In the genomic region with DNA sequence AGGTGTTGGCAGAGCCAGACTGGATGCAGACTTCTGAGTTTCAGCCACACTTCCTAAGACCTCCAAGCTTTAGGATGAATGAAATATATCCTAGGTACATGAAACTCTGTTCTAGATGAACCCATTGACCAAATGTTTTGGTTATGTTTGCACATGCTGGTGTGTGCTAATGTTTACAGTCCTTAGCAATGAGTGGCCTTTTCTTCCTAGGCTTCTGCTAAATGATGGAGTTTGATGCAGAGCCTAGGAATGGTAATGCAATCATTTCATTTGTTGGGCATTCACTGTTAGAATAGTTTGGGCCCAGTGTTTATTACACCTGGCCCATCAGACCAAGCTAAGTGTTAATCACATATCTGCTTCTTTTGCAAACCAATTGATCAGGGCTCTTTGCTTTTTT, we compare ENCODE assay signal across 24 cellular contexts.
"Had no signal": no experiment of that assay in that cellular context is flagged by ENCODE, and none has a peak within 500 bp of the region (broad histone marks: within the 10 kb centered on the region; RNA-seq: fewer than 3 reads in every experiment).

No MANE protein-coding gene starts in this region.

- H3K4me1 ChIP-seq: right lobe of liver, uterus had no signal

- H3K27me3 ChIP-seq: gastroesophageal sphincter, hepatocyte, right lobe of liver, uterus had no signal

- H3K36me3 ChIP-seq: gastroesophageal sphincter, right lobe of liver, uterus had no signal

- H3K27ac Mint-ChIP-seq: activated CD4-positive, alpha-beta T cell treated with anti-CD3 and anti-CD28 coated beads for 36 hours; activated CD8-positive, alpha-beta memory T cell treated with anti-CD3 and anti-CD28 coated beads, Interleukin-2, amount 10 ng/mL, durations not matched to agents 7 days and 5 days; activated CD8-positive, alpha-beta T cell treated with anti-CD3 and anti-CD28 coated beads, Interleukin-2, amount 10 ng/mL, durations not matched to agents 7 days and 5 days; activated naive CD4-positive, alpha-beta T cell treated with anti-CD3 and anti-CD28 coated beads, Interleukin-2, amount 50 U/mL, for 24 hours; activated naive CD8-positive, alpha-beta T cell treated with anti-CD3 and anti-CD28 coated beads, Interleukin-2, amount 50 U/mL, for 24 hours; activated T-helper 2 cell treated with anti-CD3 and anti-CD28 coated beads, Interferon-gamma antibody, Interleukin-2, Interleukin-4, amounts not matched to agents 10 μg/mL and 5 μg/mL and 100 μg/mL, durations not matched to agents 14 hours and 24 hours and 36 hours; stimulated activated naive CD8-positive, alpha-beta T cell treated with anti-CD3 and anti-CD28 coated beads, Interleukin-15, Interleukin-2, amounts not matched to agents 100 ng/mL and 50 ng/mL, for 24 hours; type B pancreatic cell had no signal

- H3K27me3 Mint-ChIP-seq: activated CD4-positive, alpha-beta T cell treated with anti-CD3 and anti-CD28 coated beads for 36 hours; activated CD8-positive, alpha-beta memory T cell treated with anti-CD3 and anti-CD28 coated beads, Interleukin-2, amount 10 ng/mL, durations not matched to agents 7 days and 5 days; activated naive CD4-positive, alpha-beta T cell treated with anti-CD3 and anti-CD28 coated beads, Interleukin-2, amount 50 U/mL, for 24 hours; activated naive CD8-positive, alpha-beta T cell treated with anti-CD3 and anti-CD28 coated beads, Interleukin-2, amount 50 U/mL, for 24 hours; stimulated activated naive CD8-positive, alpha-beta T cell treated with anti-CD3 and anti-CD28 coated beads, Interleukin-15, Interleukin-2, amounts not matched to agents 100 ng/mL and 50 ng/mL, for 24 hours had no signal

- H3K4me3 Mint-ChIP-seq: activated CD4-positive, alpha-beta T cell treated with anti-CD3 and anti-CD28 coated beads for 36 hours; activated CD8-positive, alpha-beta memory T cell treated with anti-CD3 and anti-CD28 coated beads, Interleukin-2, amount 10 ng/mL, durations not matched to agents 7 days and 5 days; activated CD8-positive, alpha-beta T cell treated with anti-CD3 and anti-CD28 coated beads, Interleukin-2, amount 10 ng/mL, durations not matched to agents 7 days and 5 days; activated naive CD4-positive, alpha-beta T cell treated with anti-CD3 and anti-CD28 coated beads, Interleukin-2, amount 50 U/mL, for 24 hours; activated naive CD8-positive, alpha-beta T cell treated with anti-CD3 and anti-CD28 coated beads, Interleukin-2, amount 50 U/mL, for 24 hours; nephron; stimulated activated naive CD8-positive, alpha-beta T cell treated with anti-CD3 and anti-CD28 coated beads, Interleukin-15, Interleukin-2, amounts not matched to agents 100 ng/mL and 50 ng/mL, for 24 hours; type B pancreatic cell had no signal

- DNase-seq: activated CD4-positive, alpha-beta T cell treated with anti-CD3 and anti-CD28 coated beads for 36 hours; activated CD4-positive, CD25-positive, alpha-beta regulatory T cell; activated CD8-positive, alpha-beta memory T cell treated with anti-CD3 and anti-CD28 coated beads, Interleukin-2, amount 10 ng/mL, durations not matched to agents 7 days and 5 days; activated CD8-positive, alpha-beta T cell treated with anti-CD3 and anti-CD28 coated beads, Interleukin-2, amount 10 ng/mL, durations not matched to agents 7 days and 5 days; activated naive CD8-positive, alpha-beta T cell treated with anti-CD3 and anti-CD28 coated beads, Interleukin-2, amount 50 U/mL, for 24 hours; activated T-cell treated with anti-CD3 and anti-CD28 coated beads, Interleukin-2, amount 50 U/mL, for 48 hours; amygdala; central memory CD4-positive, alpha-beta T cell; left cardiac atrium; left ventricle myocardium superior; right lobe of liver; stimulated activated CD4-positive, alpha-beta T cell treated with anti-CD3 and anti-CD28 coated beads, Interleukin-12 subunit alpha, Interleukin-12 subunit beta, amount 100 ng/mL, for 4 hours; stimulated activated CD4-positive, alpha-beta T cell treated with anti-CD3 and anti-CD28 coated beads, Interleukin-4, amount 100 ng/mL, for 1 hour; T-helper 2 cell; uterus had no signal

- H3K36me3 Mint-ChIP-seq: activated CD8-positive, alpha-beta memory T cell treated with anti-CD3 and anti-CD28 coated beads, Interleukin-2, amount 10 ng/mL, durations not matched to agents 7 days and 5 days; activated naive CD4-positive, alpha-beta T cell treated with anti-CD3 and anti-CD28 coated beads, Interleukin-2, amount 50 U/mL, for 24 hours; type B pancreatic cell had no signal

- H3K9me3 ChIP-seq: gastroesophageal sphincter, right lobe of liver, uterus had no signal

- H3K9me3 Mint-ChIP-seq: activated naive CD4-positive, alpha-beta T cell treated with anti-CD3 and anti-CD28 coated beads, Interleukin-2, amount 50 U/mL, for 24 hours; activated T-helper 2 cell treated with anti-CD3 and anti-CD28 coated beads, Interferon-gamma antibody, Interleukin-2, Interleukin-4, amounts not matched to agents 10 μg/mL and 5 μg/mL and 100 μg/mL, durations not matched to agents 14 hours and 24 hours and 36 hours; nephron; stimulated activated naive CD8-positive, alpha-beta T cell treated with anti-CD3 and anti-CD28 coated beads, Interleukin-15, Interleukin-2, amounts not matched to agents 100 ng/mL and 50 ng/mL, for 24 hours; type B pancreatic cell had no signal

- H3K27ac ChIP-seq: gastroesophageal sphincter, hepatocyte, right lobe of liver, skin epidermis had no signal

- H3K4me3 ChIP-seq: gastroesophageal sphincter, hepatocyte, right lobe of liver, skin epidermis, uterus had no signal

- ATAC-seq: activated CD4-positive, alpha-beta T cell treated with anti-CD3 and anti-CD28 coated beads for 36 hours; activated CD8-positive, alpha-beta memory T cell treated with anti-CD3 and anti-CD28 coated beads, Interleukin-2, amount 10 ng/mL, durations not matched to agents 7 days and 5 days; activated CD8-positive, alpha-beta T cell treated with anti-CD3 and anti-CD28 coated beads, Interleukin-2, amount 10 ng/mL, durations not matched to agents 7 days and 5 days; activated naive CD8-positive, alpha-beta T cell treated with anti-CD3 and anti-CD28 coated beads, Interleukin-2, amount 50 U/mL, for 24 hours; esophagus mucosa; gastroesophageal sphincter; left cardiac atrium; left ventricle myocardium superior; right lobe of liver had no signal

- H3K4me1 Mint-ChIP-seq: activated CD4-positive, alpha-beta T cell treated with anti-CD3 and anti-CD28 coated beads for 36 hours; activated CD8-positive, alpha-beta memory T cell treated with anti-CD3 and anti-CD28 coated beads, Interleukin-2, amount 10 ng/mL, durations not matched to agents 7 days and 5 days; activated naive CD4-positive, alpha-beta T cell treated with anti-CD3 and anti-CD28 coated beads, Interleukin-2, amount 50 U/mL, for 24 hours; activated naive CD8-positive, alpha-beta T cell treated with anti-CD3 and anti-CD28 coated beads, Interleukin-2, amount 50 U/mL, for 24 hours had no signal
